In the genomic region with DNA sequence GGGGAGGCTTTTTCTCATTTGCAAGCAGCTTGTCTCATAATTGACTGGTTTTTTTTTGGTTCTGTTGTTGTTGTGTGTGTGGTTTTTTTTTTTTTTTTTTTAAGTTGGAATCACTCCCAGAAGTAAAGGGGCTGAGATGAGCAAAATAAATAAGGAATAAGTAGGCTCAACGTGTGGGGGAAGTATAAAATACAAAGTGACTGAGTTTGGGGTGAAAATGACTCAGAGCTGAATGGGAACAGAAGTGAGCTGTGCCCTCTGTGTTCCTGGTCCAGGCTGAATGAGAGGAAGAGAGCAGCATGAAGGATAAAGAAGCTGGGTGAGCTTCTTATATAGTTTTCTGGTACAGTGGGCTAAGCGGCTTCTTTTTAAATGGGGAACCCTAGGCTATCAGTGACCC, we compare ENCODE assay signal across 20 cellular contexts.
A peak's percentile ranks its signal among the peaks of the same experiment; 100 is the strongest.
DNase-seq lines count a peak whose midpoint lies in the region; ATAC-seq, FAIRE-seq and TF ChIP-seq lines count a peak whose summit lies in the region.
"Had no signal": no experiment of that assay in that cellular context is flagged by ENCODE, and none has a peak within 500 bp of the region (broad histone marks: within the 10 kb centered on the region; RNA-seq: fewer than 3 reads in every experiment).

No MANE protein-coding gene starts in this region.

- no peak for FAIRE-seq in kidney (lab: Jason Lieb, UNC)
- FAIRE-seq: GM12892 had no signal

- no peaks in the 10 kb centered on the region for H3K27me3 ChIP-seq in colonic mucosa
- H3K27me3 ChIP-seq: breast epithelium, gastrocnemius medialis, vagina had no signal

- H3K9ac ChIP-seq in kidney (ENCODE audit: low read length in 2 of 2) (no peak overlapping the region), colonic mucosa (ENCODE audit: low read depth in 2 of 2, low read length in 2 of 2) (no peak overlapping the region)

- H3K4me3 ChIP-seq in kidney (ENCODE audit: low read length in 2 of 2) (no peak overlapping the region), colonic mucosa (no peak overlapping the region)
- H3K4me3 ChIP-seq: breast epithelium, gastrocnemius medialis, spleen, vagina had no signal

- intact Hi-C loops in kidney (cut with DNase I) = no loop called here
- intact Hi-C loops in colonic mucosa (cut with DNase I) = no loop called here

- no peak for TF ChIP-seq CTCF in kidney (IDR thresholded peaks at IDR 0.05; ENCODE audit: borderline replicate concordance, extremely low read depth, insufficient read depth)
- TF ChIP-seq CTCF in colonic mucosa (IDR thresholded peaks at IDR 0.05) = no peak

- H3K9me3 ChIP-seq in kidney (ENCODE audit: control insufficient read depth in 1 of 2, low read length in 2 of 2) (no peaks in the 10 kb centered on the region), colonic mucosa (no peaks in the 10 kb centered on the region)
- H3K9me3 ChIP-seq: breast epithelium, gastrocnemius medialis, neutrophil, spleen, vagina had no signal

- H3K36me3 ChIP-seq in kidney (ENCODE audit: control insufficient read depth in 1 of 2, insufficient read depth in 2 of 2, low read length in 2 of 2) = no peaks in the 10 kb centered on the region
- H3K36me3 ChIP-seq in colonic mucosa = no peaks in the 10 kb centered on the region
- H3K36me3 ChIP-seq: breast epithelium, gastrocnemius medialis, neutrophil, spleen, vagina had no signal

- H3K27ac ChIP-seq in kidney (ENCODE audit: low read depth in 2 of 2, low read length in 2 of 2) = no peak overlapping the region
- no peak overlapping the region for H3K27ac ChIP-seq in colonic mucosa
- H3K27ac ChIP-seq: breast epithelium, gastrocnemius medialis, neutrophil, spleen, vagina had no signal

- ATAC-seq in HG03135 (IDR thresholded peaks at IDR 0.05; ENCODE audit: unreplicated experiment) = no peak
- ATAC-seq: gastrocnemius medialis; stimulated activated naive CD8-positive, alpha-beta T cell treated with anti-CD3 and anti-CD28 coated beads, Interleukin-15, amount 100 ng/mL, for 72 hours; WTC11 had no signal

- H3K4me1 ChIP-seq in kidney (ENCODE audit: control insufficient read depth in 1 of 2, insufficient read depth in 1 of 2, low read depth in 1 of 2, low read length in 2 of 2) (no peaks in the 10 kb centered on the region), colonic mucosa (no peaks in the 10 kb centered on the region)
- H3K4me1 ChIP-seq: breast epithelium, gastrocnemius medialis, vagina had no signal

- peak; percentile 80 for DNase-seq in H4 (ENCODE audit: low spot score)
- DNase-seq in astrocyte of the hippocampus (ENCODE audit: low read depth, low spot score) = peak; percentile 82
- peak; percentile 4 for DNase-seq in kidney
- peak; percentile 23 for DNase-seq in superior temporal gyrus (ENCODE audit: extremely low spot score)
- DNase-seq in activated CD8-positive, alpha-beta memory T cell treated with anti-CD3 and anti-CD28 coated beads, Interleukin-2, amount 50 U/mL, for 4 hours = no peak
- no peak for DNase-seq in colonic mucosa
- DNase-seq: activated gamma-delta T cell treated with Interleukin-2 at 50 U/mL for 16 hours; DND-41; gastrocnemius medialis; mesendoderm; NCI-H187 treated with DMSO at 0.1 percent for 48 hours; NCI-H69; stimulated activated naive CD8-positive, alpha-beta T cell treated with anti-CD3 and anti-CD28 coated beads, Interleukin-15, amount 100 ng/mL, for 72 hours had no signal

Comparison
In these comparisons a context has a peak if more than half of its experiments do, and no peak if none do; other contexts are left out.
1. DNase-seq: peak in H4 (single experiment), astrocyte of the hippocampus (single experiment), kidney (single experiment) and superior temporal gyrus (single experiment); none in activated CD8-positive, alpha-beta memory T cell treated with anti-CD3 and anti-CD28 coated beads, Interleukin-2, amount 50 U/mL, for 4 hours (single experiment) and colonic mucosa (single experiment).